In the genomic region with DNA sequence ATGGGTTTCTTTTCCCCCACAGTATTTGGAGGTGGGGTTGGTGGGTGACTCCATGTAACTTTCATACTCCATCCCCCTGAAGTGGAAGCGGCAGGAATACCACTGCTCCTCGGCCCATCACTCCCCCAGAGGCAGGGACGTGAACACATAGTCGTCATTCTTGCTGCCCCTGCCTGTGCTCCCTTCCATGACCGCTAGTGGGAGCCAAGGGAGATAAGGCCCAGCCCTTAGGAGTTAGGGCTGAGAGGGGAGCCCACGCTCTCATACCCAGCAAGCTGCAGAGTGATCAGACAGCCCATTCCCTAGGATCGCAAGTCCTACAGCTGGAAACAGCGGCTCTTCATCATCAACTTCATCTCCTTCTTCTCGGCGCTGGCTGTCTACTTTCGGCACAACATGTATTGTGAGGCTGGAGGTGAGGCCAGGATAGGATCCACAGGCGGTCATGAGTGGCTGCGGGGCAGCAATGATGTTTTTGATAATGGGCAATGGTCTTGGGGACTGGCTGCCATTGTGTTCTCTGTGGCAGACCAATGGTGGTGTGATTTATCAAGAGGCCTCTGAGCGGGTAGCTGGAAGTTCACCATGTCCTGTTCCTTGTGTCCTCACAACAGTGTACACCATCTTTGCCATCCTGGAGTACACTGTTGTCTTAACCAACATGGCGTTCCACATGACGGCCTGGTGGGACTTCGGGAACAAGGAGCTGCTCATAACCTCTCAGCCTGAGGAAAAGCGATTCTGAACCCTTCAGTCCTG, we compare ENCODE assay signal across 8 cellular contexts. TPM values are rescaled to one million over a fixed set of nuclear protein-coding genes. Genes with fewer than 3 reads are reported as not detected.
DNase-seq lines count a peak whose midpoint lies in the region; ATAC-seq, FAIRE-seq and TF ChIP-seq lines count a peak whose summit lies in the region.

No MANE protein-coding gene starts in this region.

- peaks cover 27% of the 10 kb centered on the region for H3K36me3 Mint-ChIP-seq in activated T-cell treated with anti-CD3 and anti-CD28 coated beads, Interleukin-2, amount 50 U/mL, for 4 hours (ENCODE audit: insufficient read depth)

- peak; percentile 87 for DNase-seq in GM12892 (ENCODE audit: insufficient read length)
- DNase-seq in OCI-M2 (lab: John Stamatoyannopoulos, UW; ENCODE audit: unreplicated experiment) = peak; percentile 53
- peak; percentile 81 for DNase-seq in activated T-cell treated with anti-CD3 and anti-CD28 coated beads, Interleukin-2, amount 50 U/mL, for 4 hours
- DNase-seq in germinal center (ENCODE audit: low spot score) = peak; percentile 82
- peak; percentile 24 for DNase-seq in retina

- peak overlapping the region; percentile 13 for H3K4me3 Mint-ChIP-seq in activated T-cell treated with anti-CD3 and anti-CD28 coated beads, Interleukin-2, amount 50 U/mL, for 4 hours

- ATAC-seq in HG02943 (IDR thresholded peaks at IDR 0.05; ENCODE audit: low read depth, unreplicated experiment) = peak; percentile 79
- peak; percentile 93 to 95 for ATAC-seq in activated T-cell treated with anti-CD3 and anti-CD28 coated beads, Interleukin-2, amount 50 U/mL, for 4 hours
- ATAC-seq in HG03135 (IDR thresholded peaks at IDR 0.05; ENCODE audit: unreplicated experiment) = no peak

- peak; percentile 91 for FAIRE-seq in GM12892 (lab: Jason Lieb, UNC)

- no peak for TF ChIP-seq POLR2A in GM12892 (IDR thresholded peaks at IDR 0.05; ENCODE audit: low read depth, low read length)

- H3K9me3 Mint-ChIP-seq in activated T-cell treated with anti-CD3 and anti-CD28 coated beads, Interleukin-2, amount 50 U/mL, for 4 hours = no peaks in the 10 kb centered on the region

- H3K27me3 Mint-ChIP-seq in activated T-cell treated with anti-CD3 and anti-CD28 coated beads, Interleukin-2, amount 50 U/mL, for 4 hours (ENCODE audit: low read depth) = no peaks in the 10 kb centered on the region

- H3K4me1 Mint-ChIP-seq in activated T-cell treated with anti-CD3 and anti-CD28 coated beads, Interleukin-2, amount 50 U/mL, for 4 hours (ENCODE audit: low read depth) = peaks cover 32% of the 10 kb centered on the region

- peak; percentile 89 for TF ChIP-seq CTCF in 22Rv1 (IDR thresholded peaks at IDR 0.05)

- H3K27ac ChIP-seq in 22Rv1 = peak overlapping the region; percentile 8; the same call in 1 of the 2 replicates

RNA-seq across cellular contexts. Expression of gene RHOG, which starts 15.9 kb away (rescaled TPM):
- polyA plus RNA-seq in GM12892 (2012; ENCODE audit: missing spikeins) = 61.8 TPM
- 100 to 1,000 TPM; 174 to 187 (median 184) TPM for total RNA-seq in activated T-cell treated with anti-CD3 and anti-CD28 coated beads, Interleukin-2, amount 50 U/mL, for 4 hours

RNA-seq across cellular contexts. Expression of gene PGAP2, which starts 16.5 kb away (rescaled TPM):
- polyA plus RNA-seq in GM12892 (2012; ENCODE audit: missing spikeins) = 24.1 TPM
- 10 to 100 TPM; 28.9 to 31.2 (median 29.0) TPM for total RNA-seq in activated T-cell treated with anti-CD3 and anti-CD28 coated beads, Interleukin-2, amount 50 U/mL, for 4 hours

RNA-seq across cellular contexts. Expression of gene NUP98, which starts 27.5 kb away (rescaled TPM):
- 40.5 TPM for polyA plus RNA-seq in GM12892 (2012; ENCODE audit: missing spikeins)
- 100 to 1,000 TPM; 118 to 124 (median 119) TPM for total RNA-seq in activated T-cell treated with anti-CD3 and anti-CD28 coated beads, Interleukin-2, amount 50 U/mL, for 4 hours

RNA-seq across cellular contexts. Expression of gene STIM1, which starts 30.6 kb away (rescaled TPM):
- polyA plus RNA-seq in GM12892 (2012; ENCODE audit: missing spikeins) = 25.2 TPM
- 10 to 100 TPM; 35.6 to 42.5 (median 37.4) TPM for total RNA-seq in activated T-cell treated with anti-CD3 and anti-CD28 coated beads, Interleukin-2, amount 50 U/mL, for 4 hours

Comparison
In these comparisons a context has a peak if more than half of its experiments do, and no peak if none do; other contexts are left out.
1. DNase-seq: peak in every context shown above with its lines; median percentile 87 in GM12892; 82 in germinal center; 81 in activated T-cell treated with anti-CD3 and anti-CD28 coated beads, Interleukin-2, amount 50 U/mL, for 4 hours; 53 in OCI-M2; 24 in retina.